19 cellular contexts compared by ENCODE assay signal in genomic region chr2:43370146-43370545, GRCh38.
DNase-seq lines count a peak whose midpoint lies in the region; ATAC-seq and TF ChIP-seq lines count a peak whose summit lies in the region.
"Had no signal": no experiment of that assay in that cellular context is flagged by ENCODE, and none has a peak within 500 bp of the region (broad histone marks: within the 10 kb centered on the region; RNA-seq: fewer than 3 reads in every experiment).

No MANE protein-coding gene starts in this region.

- H3K36me3 Mint-ChIP-seq in MCF 10A (ENCODE audit: insufficient read depth, unreplicated experiment) (no peaks in the 10 kb centered on the region), nephron progenitor cell (ENCODE audit: low read depth) (peaks cover 8% of the 10 kb centered on the region)
- H3K36me3 Mint-ChIP-seq in activated naive CD4-positive, alpha-beta T cell treated with anti-CD3 and anti-CD28 coated beads, Interleukin-2, amount 50 U/mL, for 72 hours: peaks cover 0 to 12% of the 10 kb centered on the region in 2 donors

- H3K4me1 ChIP-seq in breast epithelium (no peaks in the 10 kb centered on the region), transverse colon (peaks cover 11 to 45% (median 33%) of the 10 kb centered on the region in 4 donors)

- H3K27ac Mint-ChIP-seq in MCF 10A (ENCODE audit: low read depth, unreplicated experiment) (no peak overlapping the region), nephron progenitor cell (peak overlapping the region; percentile 58)
- H3K27ac Mint-ChIP-seq in activated naive CD4-positive, alpha-beta T cell treated with anti-CD3 and anti-CD28 coated beads, Interleukin-2, amount 50 U/mL, for 72 hours: no peak overlapping the region
- H3K27ac Mint-ChIP-seq: CD8-positive, alpha-beta T cell; dendritic cell treated with granulocyte-macrophage colony-stimulating factor and Interleukin-4, amounts not matched to agents 40 ng/mL and 50 ng/mL, for 4 days; H9 had no signal

- 45 to 54% methylated on average over 4 of the region's 4 CpGs for WGBS in transverse colon (ENCODE audit: low coverage in 1 of 2), 2 donors

- H3K4me1 Mint-ChIP-seq in MCF 10A (ENCODE audit: insufficient read depth, unreplicated experiment): no peaks in the 10 kb centered on the region
- peaks cover 37% of the 10 kb centered on the region for H3K4me1 Mint-ChIP-seq in nephron progenitor cell

- no TSS peak for BruUV-seq in MCF 10A (replicated peaks; lab: Mats Ljungman, UMichigan)

- no peak for TF ChIP-seq EP300 in transverse colon (IDR thresholded peaks at IDR 0.05; ENCODE audit: low read depth)

- TF ChIP-seq POLR2A in breast epithelium (IDR thresholded peaks at IDR 0.05) (no peak), transverse colon (IDR thresholded peaks at IDR 0.05) (no peak)

- H3K27me3 ChIP-seq in breast epithelium: no peaks in the 10 kb centered on the region
- H3K27me3 ChIP-seq in transverse colon: no peaks in the 10 kb centered on the region

- H3K4me3 ChIP-seq in breast epithelium (no peak overlapping the region), fibroblast of mammary gland (ENCODE audit: control insufficient read depth, low read depth, low read length) (no peak overlapping the region), transverse colon (no peak overlapping the region)

- no peaks in the 10 kb centered on the region for H3K27me3 Mint-ChIP-seq in MCF 10A (ENCODE audit: insufficient read depth, unreplicated experiment)
- H3K27me3 Mint-ChIP-seq in nephron progenitor cell (ENCODE audit: low read depth, poor library complexity): no peaks in the 10 kb centered on the region
- H3K27me3 Mint-ChIP-seq: dendritic cell treated with granulocyte-macrophage colony-stimulating factor and Interleukin-4, amounts not matched to agents 40 ng/mL and 50 ng/mL, for 4 days; naive thymus-derived CD8-positive, alpha-beta T cell had no signal

- POLR2A ChIA-PET in MCF 10A (lab: Yijun Ruan, JAX): interaction anchor here (1.0 kb wide), 1 partner anchor 8 kb away, joined by 3 read pairs; no protein-coding TSS in a partner anchor

- H3K9me3 ChIP-seq in breast epithelium: no peaks in the 10 kb centered on the region
- no peaks in the 10 kb centered on the region for H3K9me3 ChIP-seq in transverse colon

- in situ Hi-C loops in transverse colon (cut with MboI; ENCODE audit: low pct_ligation_motif_present in 1 of 4, low pct_unique_long_range_greater_than_20kb in 1 of 4, low sequenced_read_pairs in 3 of 4): no loop called here

- no peak overlapping the region for H3K4me3 Mint-ChIP-seq in MCF 10A (ENCODE audit: unreplicated experiment)
- H3K4me3 Mint-ChIP-seq in nephron progenitor cell: no peak overlapping the region
- H3K4me3 Mint-ChIP-seq: CD8-positive, alpha-beta T cell; dendritic cell treated with granulocyte-macrophage colony-stimulating factor and Interleukin-4, amounts not matched to agents 40 ng/mL and 50 ng/mL, for 4 days; H9; naive thymus-derived CD8-positive, alpha-beta T cell had no signal

- CTCF ChIA-PET in MCF 10A (lab: Yijun Ruan, JAX): interaction anchor here (0.7 kb wide), 1 partner anchor 14 kb away, joined by 4 read pairs; no protein-coding TSS in a partner anchor

- no peak for ATAC-seq in HG02981 (IDR thresholded peaks at IDR 0.05; ENCODE audit: unreplicated experiment)
- no peak for ATAC-seq in activated naive CD4-positive, alpha-beta T cell treated with anti-CD3 and anti-CD28 coated beads, Interleukin-2, amount 50 U/mL, for 72 hours
- ATAC-seq: CD8-positive, alpha-beta T cell; esophagus mucosa; naive thymus-derived CD8-positive, alpha-beta T cell had no signal

- H3K36me3 ChIP-seq in breast epithelium (no peaks in the 10 kb centered on the region), transverse colon (no peaks in the 10 kb centered on the region)
- H3K36me3 ChIP-seq: WERI-Rb-1 had no signal

- TF ChIP-seq CTCF in breast epithelium (IDR thresholded peaks at IDR 0.05) (no peak), MCF 10A (IDR thresholded peaks at IDR 0.05; ENCODE audit: unreplicated experiment) (no peak), fibroblast of mammary gland (conservative IDR thresholded peaks at IDR 0.05; ENCODE audit: control insufficient read depth, insufficient read depth, low read depth, low read length) (no peak), nephron progenitor cell (IDR thresholded peaks at IDR 0.05) (no peak), transverse colon (IDR thresholded peaks at IDR 0.05) (no peak)

- intact Hi-C loops in breast epithelium (cut with DNase I; ENCODE audit: low total_unique reads): no loop called here
- intact Hi-C loops in MCF 10A (cut with micrococcal nuclease): no loop called here
- intact Hi-C loops in transverse colon (cut with DNase I; ENCODE audit: low total_unique reads): no loop called here

- DNase-seq in breast epithelium (ENCODE audit: low spot score in 2 of 2) (no peak), MCF 10A (ENCODE audit: unreplicated experiment) (no peak), fibroblast of mammary gland (ENCODE audit: low read depth) (peak; percentile 26), nephron progenitor cell (no peak), transverse colon (peak; percentile 35), A172 (ENCODE audit: low spot score) (no peak)
- no peak for DNase-seq in activated naive CD4-positive, alpha-beta T cell treated with anti-CD3 and anti-CD28 coated beads, Interleukin-2, amount 50 U/mL, for 72 hours (ENCODE audit: low spot score in 2 of 2)
- DNase-seq: aorta; CD8-positive, alpha-beta T cell; H9; MV-4-11; naive thymus-derived CD8-positive, alpha-beta T cell; right cardiac atrium; RPMI8226; stimulated activated CD4-positive, alpha-beta T cell treated with anti-CD3 and anti-CD28 coated beads, Interleukin-4, amount 100 ng/mL, for 24 hours; WERI-Rb-1 had no signal

- no peaks in the 10 kb centered on the region for H3K9me3 Mint-ChIP-seq in MCF 10A (ENCODE audit: unreplicated experiment)
- H3K9me3 Mint-ChIP-seq in nephron progenitor cell: no peaks in the 10 kb centered on the region
- no peaks in the 10 kb centered on the region for H3K9me3 Mint-ChIP-seq in activated naive CD4-positive, alpha-beta T cell treated with anti-CD3 and anti-CD28 coated beads, Interleukin-2, amount 50 U/mL, for 72 hours
- H3K9me3 Mint-ChIP-seq: CD8-positive, alpha-beta T cell; dendritic cell treated with granulocyte-macrophage colony-stimulating factor and Interleukin-4, amounts not matched to agents 40 ng/mL and 50 ng/mL, for 4 days; H9; naive thymus-derived CD8-positive, alpha-beta T cell had no signal

- H3K27ac ChIP-seq in breast epithelium: peak overlapping the region; percentile 47 to 52
- peak overlapping the region; percentile 52 to 73 (median 64) for H3K27ac ChIP-seq in transverse colon
- H3K27ac ChIP-seq: WERI-Rb-1 had no signal

Comparison
In these comparisons a context has a peak if more than half of its experiments do, and no peak if none do; other contexts are left out.
1. DNase-seq: peak in fibroblast of mammary gland (single experiment) and transverse colon (single experiment); none in breast epithelium (0 of 2), MCF 10A (single experiment), nephron progenitor cell (single experiment), A172 (single experiment) and activated naive CD4-positive, alpha-beta T cell treated with anti-CD3 and anti-CD28 coated beads, Interleukin-2, amount 50 U/mL, for 72 hours (0 of 2).